ENCODE assay signal across 8 cellular contexts in the genomic region with DNA sequence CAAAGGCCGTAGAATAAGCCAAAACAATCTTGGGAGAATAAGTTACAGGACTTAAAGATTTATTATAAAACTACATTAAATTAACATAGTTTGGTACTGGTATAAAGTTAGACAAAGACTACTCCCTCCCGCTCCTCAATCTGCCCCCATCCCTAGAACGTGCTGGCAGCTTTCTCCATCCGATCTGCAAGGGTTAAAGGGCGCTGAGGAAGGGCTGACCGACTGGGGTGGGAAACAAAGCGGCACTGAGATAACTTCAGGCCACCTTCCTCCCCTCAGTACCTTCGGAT. TPM values are rescaled to one million over a fixed set of nuclear protein-coding genes. Genes with fewer than 3 reads are reported as not detected.
DNase-seq lines count a peak whose midpoint lies in the region; ATAC-seq, FAIRE-seq and TF ChIP-seq lines count a peak whose summit lies in the region.

No MANE protein-coding gene starts in this region.

- CTCF ChIA-PET in MCF 10A (lab: Yijun Ruan, JAX): interaction anchor here (1.3 to 3.8 kb wide), 7 partner anchors 10 to 316 kb away, joined by 4 to 21 read pairs (median 8); partner anchors contain the start of gene VPS36

- 0% methylated on average over 8 of the region's 8 CpGs for WGBS in lung, 2 donors

- H3K4me3 Mint-ChIP-seq in MCF 10A (ENCODE audit: unreplicated experiment): no peak overlapping the region

- TF ChIP-seq CTCF in MCF 10A (IDR thresholded peaks at IDR 0.05; ENCODE audit: unreplicated experiment): no peak
- TF ChIP-seq CTCF in lung (IDR thresholded peaks at IDR 0.05; ENCODE audit: control extremely low read depth, extremely low read depth): no peak

- ATAC-seq in Right ventricle myocardium inferior: peak; percentile 26
- ATAC-seq in HG03520 (IDR thresholded peaks at IDR 0.05; ENCODE audit: unreplicated experiment): peak; percentile 6
- ATAC-seq in lung (ENCODE audit: insufficient read depth, low FRiP score): peak; percentile 28

- no peaks in the 10 kb centered on the region for H3K9me3 ChIP-seq in lung (ENCODE audit: control insufficient read depth in 2 of 2, insufficient read depth in 1 of 2, low read length in 1 of 2)

- H3K4me3 ChIP-seq in lung: peak overlapping the region; percentile 89

- peaks cover 8 to 12% of the 10 kb centered on the region in 2 donors for H3K4me1 ChIP-seq in lung (ENCODE audit: control insufficient read depth in 2 of 2, insufficient read depth in 2 of 2, low read length in 2 of 2)

- no peaks in the 10 kb centered on the region for H3K27me3 Mint-ChIP-seq in MCF 10A (ENCODE audit: insufficient read depth, unreplicated experiment)

- POLR2A ChIA-PET in MCF 10A (lab: Yijun Ruan, JAX): interaction anchor here (0.6 to 4.2 kb wide), 18 partner anchors 12 to 539 kb away, joined by 3 to 109 read pairs (median 5); partner anchors contain the start of gene VPS36

- peak overlapping the region; percentile 89 to 99 for H3K27ac ChIP-seq in lung (ENCODE audit: low read depth in 1 of 2, low read length in 1 of 2)

- H3K27ac Mint-ChIP-seq in MCF 10A (ENCODE audit: low read depth, unreplicated experiment): no peak overlapping the region

- intact Hi-C loops in Right ventricle myocardium inferior (cut with DNase I): loop anchor here (5.0 kb wide), 2 partner anchors 35 to 200 kb away; partner anchors contain the start of gene VPS36
- intact Hi-C loops in cardiac septum (cut with DNase I): loop anchor here (2.0 kb wide), 1 partner anchor 35 kb away; no protein-coding TSS in a partner anchor
- intact Hi-C loops in MCF 10A (cut with micrococcal nuclease): loop anchor here (1.0 to 2.0 kb wide), 3 partner anchors 35 to 201 kb away; partner anchors contain the start of gene VPS36

- H3K36me3 Mint-ChIP-seq in MCF 10A (ENCODE audit: insufficient read depth, unreplicated experiment): peaks cover 26% of the 10 kb centered on the region

- no peak for FAIRE-seq in frontal cortex (lab: Jason Lieb, UNC)

- no peaks in the 10 kb centered on the region for H3K27me3 ChIP-seq in lung (ENCODE audit: control insufficient read depth, insufficient read depth)

- H3K36me3 ChIP-seq in lung (ENCODE audit: control insufficient read depth in 2 of 2, insufficient read depth in 2 of 2, low read length in 2 of 2): peaks cover 4 to 5% of the 10 kb centered on the region in 2 donors

- DNase-seq in Right ventricle myocardium inferior (ENCODE audit: missing footprints) (no peak), cardiac septum (ENCODE audit: low spot score) (no peak), MCF 10A (ENCODE audit: unreplicated experiment) (no peak), lung (ENCODE audit: low spot score) (no peak), DMS114 treated with DMSO at 0.1 percent for 48 hours (lab: John Stamatoyannopoulos, UW; ENCODE audit: unreplicated experiment) (no peak), GF-D8 (lab: John Stamatoyannopoulos, UW) (no peak), frontal cortex (ENCODE audit: low spot score in 2 of 2) (no peak)

- H3K9me3 Mint-ChIP-seq in MCF 10A (ENCODE audit: unreplicated experiment): no peaks in the 10 kb centered on the region

- BruUV-seq in MCF 10A (replicated peaks; lab: Mats Ljungman, UMichigan): TSS peak; percentile 71

- H3K4me1 Mint-ChIP-seq in MCF 10A (ENCODE audit: insufficient read depth, unreplicated experiment): peaks cover under 1% of the 10 kb centered on the region

RNA-seq across cellular contexts. Expression of gene SUGT1, which starts 0.8 kb away (rescaled TPM):
- total RNA-seq in Right ventricle myocardium inferior (55.5 TPM), cardiac septum (49.1 TPM), MCF 10A (2022) (49.0 and 58.4 TPM in 2 replicates), lung (10 to 100 TPM; 39.2 to 48.7 TPM), frontal cortex (62.4 TPM)
- 10 to 100 TPM; 30.6 to 37.0 TPM for polyA plus RNA-seq in lung

RNA-seq across cellular contexts. Expression of gene HNRNPA1L2, which starts 9.6 kb away (rescaled TPM):
- total RNA-seq in Right ventricle myocardium inferior: 1.5 TPM
- total RNA-seq in cardiac septum: 4.3 TPM
- 10.1 and 11.5 TPM in 2 replicates for total RNA-seq in MCF 10A (2022)
- 10 to 100 TPM in 1 of 2 donors, 1 to 10 TPM in 1; 7.2 to 10.3 TPM for total RNA-seq in lung
- 1 to 10 TPM; 4.8 to 9.5 TPM for polyA plus RNA-seq in lung
- 9.4 TPM for total RNA-seq in frontal cortex
